In genomic region chr1:185595835-185596667, GRCh38 we compare ENCODE assay signal across 8 cellular contexts.
DNase-seq lines count a peak whose midpoint lies in the region; ATAC-seq and TF ChIP-seq lines count a peak whose summit lies in the region.

No MANE protein-coding gene starts in this region.

- CTCF ChIA-PET in PC-9 (lab: Charles Lee) = interaction anchor here (1.0 to 2.2 kb wide), 5 partner anchors 50 to 526 kb away, joined by 4 to 9 read pairs (median 5); partner anchors contain the start of gene IVNS1ABP

- no peak overlapping the region for H3K27ac ChIP-seq in PC-9

- intact Hi-C loops in PC-9 (cut with micrococcal nuclease; ENCODE audit: unreplicated experiment) = loop anchor here (2.0 kb wide), 2 partner anchors 31 to 279 kb away; partner anchors contain the start of gene IVNS1ABP

- POLR2A ChIA-PET in PC-9 (lab: Charles Lee; ENCODE audit: unreplicated experiment) = interaction anchor here (0.6 kb wide), 3 partner anchors 31 to 280 kb away, joined by 3 to 6 read pairs (median 3); no protein-coding TSS in a partner anchor

- no peaks in the 10 kb centered on the region for H3K79me2 ChIP-seq in PC-9 (ENCODE audit: low read depth)

- peak; percentile 82 for TF ChIP-seq CTCF in PC-9 (conservative IDR thresholded peaks at IDR 0.05)

- H3K36me3 ChIP-seq in PC-9 (ENCODE audit: low read depth) = no peaks in the 10 kb centered on the region

- H3K4me3 ChIP-seq in PC-9 = no peak overlapping the region

- no peaks in the 10 kb centered on the region for H4K20me1 ChIP-seq in PC-9 (ENCODE audit: insufficient read depth)

- ATAC-seq in GM19351 (IDR thresholded peaks at IDR 0.05; ENCODE audit: unreplicated experiment) (peak; percentile 93), HG03442 (IDR thresholded peaks at IDR 0.05; ENCODE audit: unreplicated experiment) (peak; percentile 86)

- no peak overlapping the region for H2AFZ ChIP-seq in PC-9

- H3K9me2 ChIP-seq in PC-9 (ENCODE audit: insufficient read depth) = no peaks in the 10 kb centered on the region

- H3K4me2 ChIP-seq in PC-9 = no peak overlapping the region

- no peaks in the 10 kb centered on the region for H3K4me1 ChIP-seq in PC-9 (replicated peaks; ENCODE audit: insufficient read depth)

- H3K9me3 ChIP-seq in PC-9 (ENCODE audit: insufficient read depth, low read depth) = 0 out of 2 replicates have a peak, but pooled peaks cover 2% of the 10 kb centered on the region

- H3K27me3 ChIP-seq in PC-9 (ENCODE audit: insufficient read depth, low read depth) = no peaks in the 10 kb centered on the region

- no peaks in the 10 kb centered on the region for H3F3A ChIP-seq in PC-9 (ENCODE audit: insufficient read depth, low read depth)

- BruUV-seq in PC-9 (replicated peaks; lab: Mats Ljungman, UMichigan) = no TSS peak

- DNase-seq in COR-L47 (lab: John Stamatoyannopoulos, UW) = peak; percentile 17
- peak in 1 of 2 experiments; percentile 52 for DNase-seq in PC-9
- peak; percentile 49 to 56 for DNase-seq in activated T-cell treated with anti-CD3 and anti-CD28 coated beads, Interleukin-2, amount 50 U/mL, for 48 hours
- peak; percentile 61 for DNase-seq in germinal center (ENCODE audit: low spot score)
- DNase-seq in stimulated activated CD4-positive, alpha-beta T cell treated with anti-CD3 and anti-CD28 coated beads, Interleukin-12 subunit alpha, Interleukin-12 subunit beta, amount 100 ng/mL, for 48 hours (ENCODE audit: low read depth in 2 of 3, low spot score in 1 of 3) = peak; percentile 9 to 48 (median 21)
- DNase-seq in NOMO-1 treated with DMSO at 0.1 percent for 48 hours (lab: John Stamatoyannopoulos, UW; ENCODE audit: unreplicated experiment) = no peak
